Comparison of ENCODE assay signal across 23 cellular contexts in the genomic region with DNA sequence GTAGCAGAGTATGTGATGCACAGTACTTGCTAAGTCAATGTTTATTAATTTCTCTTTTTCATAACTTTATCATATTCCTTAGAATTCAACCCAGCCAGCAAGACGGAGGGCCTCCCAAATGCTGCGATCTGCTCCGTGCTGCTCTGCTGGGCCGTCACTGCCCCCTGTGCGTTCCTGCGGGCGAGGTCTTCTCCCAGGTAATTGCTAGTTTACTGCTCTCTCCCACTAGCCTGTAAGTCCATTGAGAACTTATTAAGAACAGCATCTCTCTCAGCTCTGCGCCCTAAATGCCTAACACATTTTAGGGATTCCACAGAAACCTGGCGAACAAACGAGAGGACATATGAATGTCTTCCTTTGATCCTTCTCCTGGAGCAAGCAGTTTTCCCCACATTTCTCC.
"Had no signal": no experiment of that assay in that cellular context is flagged by ENCODE, and none has a peak within 500 bp of the region (broad histone marks: within the 10 kb centered on the region; RNA-seq: fewer than 3 reads in every experiment).

No MANE protein-coding gene starts in this region.

- H3K27ac ChIP-seq: SJSA1, SK-N-MC had no signal

- FAIRE-seq: HepG2 had no signal

- ATAC-seq: HepG2 had no signal

- H3K36me3 ChIP-seq: MG63, SJSA1 had no signal

- H3K9me3 ChIP-seq: MG63, SJSA1 had no signal

- H3K27me3 ChIP-seq: MG63, SJSA1 had no signal

- DNase-seq: IMR-90, Karpas-422, KG1, MG63, NCI-H1092, NCI-H1105 treated with DMSO at 0.1 percent for 48 hours, NCI-H1417 treated with DMSO at 0.1 percent for 48 hours, NCI-H146, NCI-H1694 treated with DMSO at 0.1 percent for 48 hours, NCI-H1930, NCI-H2081, NCI-H2107, NCI-H2227 treated with DMSO at 0.1 percent for 48 hours, NCI-H510A, NCI-H524 treated with DMSO at 0.1 percent for 48 hours, NCI-H69, NCI-H774, Right ventricle myocardium superior, RPMI8226, SIG-M5 had no signal

- H3K4me3 ChIP-seq: MG63, SJSA1, SK-N-MC had no signal

- H3K4me1 ChIP-seq: SJSA1 had no signal
